In genomic region chr4:128802680-128803628, GRCh38 we compare ENCODE assay signal across 1 cellular context.
A peak's percentile ranks its signal among the peaks of the same experiment; 100 is the strongest.
TF ChIP-seq lines count a peak whose summit lies in the region.

No MANE protein-coding gene starts in this region.

TF ChIP-seq in H1, 55 proteins besides CTCF, POLR2A, EP300 and RAD21:
- TF ChIP-seq HDAC2 (IDR thresholded peaks at IDR 0.05; ENCODE audit: borderline replicate concordance in 1 of 2, low read depth in 2 of 2, low read length in 2 of 2): peak; percentile 19 to 60; a peak in 1 of 4 replicates
- TF ChIP-seq ASH2L (IDR thresholded peaks at IDR 0.05; ENCODE audit: low read length): peak; percentile 26
- no peak for TF ChIP-seq CBX5 (IDR thresholded peaks at IDR 0.05; ENCODE audit: low read depth, low read length)
- no peak for TF ChIP-seq TBP (IDR thresholded peaks at IDR 0.05; ENCODE audit: low read depth, low read length)
- no peak for TF ChIP-seq CBX8 (IDR thresholded peaks at IDR 0.05; ENCODE audit: borderline replicate concordance, low read depth, low read length)
- TF ChIP-seq SRF (IDR thresholded peaks at IDR 0.05; ENCODE audit: low read depth, low read length): no peak
- no peak for TF ChIP-seq EZH2 (IDR thresholded peaks at IDR 0.05; ENCODE audit: low read depth, low read length, severe bottlenecking)
- TF ChIP-seq NANOG (IDR thresholded peaks at IDR 0.05; ENCODE audit: insufficient read depth, low read depth, low read length, poor library complexity, severe bottlenecking): peak; percentile 67
- TF ChIP-seq EGR1 (IDR thresholded peaks at IDR 0.05; ENCODE audit: borderline replicate concordance, low read depth, low read length): no peak
- TF ChIP-seq SIN3A (conservative IDR thresholded peaks at IDR 0.05 in 1 of 2, IDR thresholded peaks at IDR 0.05 in 1 of 2; ENCODE audit: low read depth in 1 of 2, low read length in 2 of 2): no peak
- TF ChIP-seq CREB1 (IDR thresholded peaks at IDR 0.05): no peak
- no peak for TF ChIP-seq TCF12 (IDR thresholded peaks at IDR 0.05; ENCODE audit: low read depth, low read length)
- TF ChIP-seq, protein P1, sequence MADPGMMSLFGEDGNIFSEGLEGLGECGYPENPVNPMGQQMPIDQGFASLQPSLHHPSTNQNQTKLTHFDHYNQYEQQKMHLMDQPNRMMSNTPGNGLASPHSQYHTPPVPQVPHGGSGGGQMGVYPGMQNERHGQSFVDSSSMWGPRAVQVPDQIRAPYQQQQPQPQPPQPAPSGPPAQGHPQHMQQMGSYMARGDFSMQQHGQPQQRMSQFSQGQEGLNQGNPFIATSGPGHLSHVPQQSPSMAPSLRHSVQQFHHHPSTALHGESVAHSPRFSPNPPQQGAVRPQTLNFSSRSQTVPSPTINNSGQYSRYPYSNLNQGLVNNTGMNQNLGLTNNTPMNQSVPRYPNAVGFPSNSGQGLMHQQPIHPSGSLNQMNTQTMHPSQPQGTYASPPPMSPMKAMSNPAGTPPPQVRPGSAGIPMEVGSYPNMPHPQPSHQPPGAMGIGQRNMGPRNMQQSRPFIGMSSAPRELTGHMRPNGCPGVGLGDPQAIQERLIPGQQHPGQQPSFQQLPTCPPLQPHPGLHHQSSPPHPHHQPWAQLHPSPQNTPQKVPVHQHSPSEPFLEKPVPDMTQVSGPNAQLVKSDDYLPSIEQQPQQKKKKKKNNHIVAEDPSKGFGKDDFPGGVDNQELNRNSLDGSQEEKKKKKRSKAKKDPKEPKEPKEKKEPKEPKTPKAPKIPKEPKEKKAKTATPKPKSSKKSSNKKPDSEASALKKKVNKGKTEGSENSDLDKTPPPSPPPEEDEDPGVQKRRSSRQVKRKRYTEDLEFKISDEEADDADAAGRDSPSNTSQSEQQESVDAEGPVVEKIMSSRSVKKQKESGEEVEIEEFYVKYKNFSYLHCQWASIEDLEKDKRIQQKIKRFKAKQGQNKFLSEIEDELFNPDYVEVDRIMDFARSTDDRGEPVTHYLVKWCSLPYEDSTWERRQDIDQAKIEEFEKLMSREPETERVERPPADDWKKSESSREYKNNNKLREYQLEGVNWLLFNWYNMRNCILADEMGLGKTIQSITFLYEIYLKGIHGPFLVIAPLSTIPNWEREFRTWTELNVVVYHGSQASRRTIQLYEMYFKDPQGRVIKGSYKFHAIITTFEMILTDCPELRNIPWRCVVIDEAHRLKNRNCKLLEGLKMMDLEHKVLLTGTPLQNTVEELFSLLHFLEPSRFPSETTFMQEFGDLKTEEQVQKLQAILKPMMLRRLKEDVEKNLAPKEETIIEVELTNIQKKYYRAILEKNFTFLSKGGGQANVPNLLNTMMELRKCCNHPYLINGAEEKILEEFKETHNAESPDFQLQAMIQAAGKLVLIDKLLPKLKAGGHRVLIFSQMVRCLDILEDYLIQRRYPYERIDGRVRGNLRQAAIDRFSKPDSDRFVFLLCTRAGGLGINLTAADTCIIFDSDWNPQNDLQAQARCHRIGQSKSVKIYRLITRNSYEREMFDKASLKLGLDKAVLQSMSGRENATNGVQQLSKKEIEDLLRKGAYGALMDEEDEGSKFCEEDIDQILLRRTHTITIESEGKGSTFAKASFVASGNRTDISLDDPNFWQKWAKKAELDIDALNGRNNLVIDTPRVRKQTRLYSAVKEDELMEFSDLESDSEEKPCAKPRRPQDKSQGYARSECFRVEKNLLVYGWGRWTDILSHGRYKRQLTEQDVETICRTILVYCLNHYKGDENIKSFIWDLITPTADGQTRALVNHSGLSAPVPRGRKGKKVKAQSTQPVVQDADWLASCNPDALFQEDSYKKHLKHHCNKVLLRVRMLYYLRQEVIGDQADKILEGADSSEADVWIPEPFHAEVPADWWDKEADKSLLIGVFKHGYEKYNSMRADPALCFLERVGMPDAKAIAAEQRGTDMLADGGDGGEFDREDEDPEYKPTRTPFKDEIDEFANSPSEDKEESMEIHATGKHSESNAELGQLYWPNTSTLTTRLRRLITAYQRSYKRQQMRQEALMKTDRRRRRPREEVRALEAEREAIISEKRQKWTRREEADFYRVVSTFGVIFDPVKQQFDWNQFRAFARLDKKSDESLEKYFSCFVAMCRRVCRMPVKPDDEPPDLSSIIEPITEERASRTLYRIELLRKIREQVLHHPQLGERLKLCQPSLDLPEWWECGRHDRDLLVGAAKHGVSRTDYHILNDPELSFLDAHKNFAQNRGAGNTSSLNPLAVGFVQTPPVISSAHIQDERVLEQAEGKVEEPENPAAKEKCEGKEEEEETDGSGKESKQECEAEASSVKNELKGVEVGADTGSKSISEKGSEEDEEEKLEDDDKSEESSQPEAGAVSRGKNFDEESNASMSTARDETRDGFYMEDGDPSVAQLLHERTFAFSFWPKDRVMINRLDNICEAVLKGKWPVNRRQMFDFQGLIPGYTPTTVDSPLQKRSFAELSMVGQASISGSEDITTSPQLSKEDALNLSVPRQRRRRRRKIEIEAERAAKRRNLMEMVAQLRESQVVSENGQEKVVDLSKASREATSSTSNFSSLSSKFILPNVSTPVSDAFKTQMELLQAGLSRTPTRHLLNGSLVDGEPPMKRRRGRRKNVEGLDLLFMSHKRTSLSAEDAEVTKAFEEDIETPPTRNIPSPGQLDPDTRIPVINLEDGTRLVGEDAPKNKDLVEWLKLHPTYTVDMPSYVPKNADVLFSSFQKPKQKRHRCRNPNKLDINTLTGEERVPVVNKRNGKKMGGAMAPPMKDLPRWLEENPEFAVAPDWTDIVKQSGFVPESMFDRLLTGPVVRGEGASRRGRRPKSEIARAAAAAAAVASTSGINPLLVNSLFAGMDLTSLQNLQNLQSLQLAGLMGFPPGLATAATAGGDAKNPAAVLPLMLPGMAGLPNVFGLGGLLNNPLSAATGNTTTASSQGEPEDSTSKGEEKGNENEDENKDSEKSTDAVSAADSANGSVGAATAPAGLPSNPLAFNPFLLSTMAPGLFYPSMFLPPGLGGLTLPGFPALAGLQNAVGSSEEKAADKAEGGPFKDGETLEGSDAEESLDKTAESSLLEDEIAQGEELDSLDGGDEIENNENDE (IDR thresholded peaks at IDR 0.05; ENCODE audit: insufficient replicate concordance, low read length): peak; percentile 62
- TF ChIP-seq FOSL1 (IDR thresholded peaks at IDR 0.05; ENCODE audit: insufficient read depth, low read depth, low read length): no peak
- no peak for TF ChIP-seq SP4 (IDR thresholded peaks at IDR 0.05; ENCODE audit: low read length)
- TF ChIP-seq KDM4A (IDR thresholded peaks at IDR 0.05; ENCODE audit: low read depth, low read length, severe bottlenecking): no peak
- no peak for TF ChIP-seq JUND (IDR thresholded peaks at IDR 0.05; ENCODE audit: low read length)
- no peak for TF ChIP-seq NRF1 (IDR thresholded peaks at IDR 0.05; ENCODE audit: low read depth, low read length)
- no peak for TF ChIP-seq ZNF274 (IDR thresholded peaks at IDR 0.05; ENCODE audit: borderline replicate concordance, extremely low read depth, low read length)
- peak; percentile 84 for TF ChIP-seq CTBP2 (IDR thresholded peaks at IDR 0.05; ENCODE audit: borderline replicate concordance, insufficient read depth, insufficient read length, low read length)
- no peak for TF ChIP-seq SP1 (IDR thresholded peaks at IDR 0.05; ENCODE audit: low read depth, low read length)
- TF ChIP-seq, protein P2, sequence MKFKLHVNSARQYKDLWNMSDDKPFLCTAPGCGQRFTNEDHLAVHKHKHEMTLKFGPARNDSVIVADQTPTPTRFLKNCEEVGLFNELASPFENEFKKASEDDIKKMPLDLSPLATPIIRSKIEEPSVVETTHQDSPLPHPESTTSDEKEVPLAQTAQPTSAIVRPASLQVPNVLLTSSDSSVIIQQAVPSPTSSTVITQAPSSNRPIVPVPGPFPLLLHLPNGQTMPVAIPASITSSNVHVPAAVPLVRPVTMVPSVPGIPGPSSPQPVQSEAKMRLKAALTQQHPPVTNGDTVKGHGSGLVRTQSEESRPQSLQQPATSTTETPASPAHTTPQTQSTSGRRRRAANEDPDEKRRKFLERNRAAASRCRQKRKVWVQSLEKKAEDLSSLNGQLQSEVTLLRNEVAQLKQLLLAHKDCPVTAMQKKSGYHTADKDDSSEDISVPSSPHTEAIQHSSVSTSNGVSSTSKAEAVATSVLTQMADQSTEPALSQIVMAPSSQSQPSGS (IDR thresholded peaks at IDR 0.05; ENCODE audit: low read length): 0 out of 2 replicates have a peak, but pooled peaks have one; percentile 31
- TF ChIP-seq TAF7 (optimal IDR thresholded peaks at IDR 0.05; ENCODE audit: borderline replicate concordance, low read depth, low read length): no peak
- no peak for TF ChIP-seq ATF3 (IDR thresholded peaks at IDR 0.05; ENCODE audit: insufficient read depth, low read depth, low read length)
- TF ChIP-seq YY1 (IDR thresholded peaks at IDR 0.05; ENCODE audit: low read depth, low read length): 0 out of 2 replicates have a peak, but pooled peaks have one; percentile 9
- TF ChIP-seq, protein P3, sequence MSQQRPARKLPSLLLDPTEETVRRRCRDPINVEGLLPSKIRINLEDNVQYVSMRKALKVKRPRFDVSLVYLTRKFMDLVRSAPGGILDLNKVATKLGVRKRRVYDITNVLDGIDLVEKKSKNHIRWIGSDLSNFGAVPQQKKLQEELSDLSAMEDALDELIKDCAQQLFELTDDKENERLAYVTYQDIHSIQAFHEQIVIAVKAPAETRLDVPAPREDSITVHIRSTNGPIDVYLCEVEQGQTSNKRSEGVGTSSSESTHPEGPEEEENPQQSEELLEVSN (IDR thresholded peaks at IDR 0.05): no peak
- no peak for TF ChIP-seq RBBP5 (IDR thresholded peaks at IDR 0.05; ENCODE audit: borderline replicate concordance, low read depth, low read length)
- TF ChIP-seq RNF2 (IDR thresholded peaks at IDR 0.05; ENCODE audit: borderline replicate concordance, low read depth, low read length, missing control alignments, poor library complexity, severe bottlenecking): no peak
